ENCODE assay signal across 18 cellular contexts in the genomic region with DNA sequence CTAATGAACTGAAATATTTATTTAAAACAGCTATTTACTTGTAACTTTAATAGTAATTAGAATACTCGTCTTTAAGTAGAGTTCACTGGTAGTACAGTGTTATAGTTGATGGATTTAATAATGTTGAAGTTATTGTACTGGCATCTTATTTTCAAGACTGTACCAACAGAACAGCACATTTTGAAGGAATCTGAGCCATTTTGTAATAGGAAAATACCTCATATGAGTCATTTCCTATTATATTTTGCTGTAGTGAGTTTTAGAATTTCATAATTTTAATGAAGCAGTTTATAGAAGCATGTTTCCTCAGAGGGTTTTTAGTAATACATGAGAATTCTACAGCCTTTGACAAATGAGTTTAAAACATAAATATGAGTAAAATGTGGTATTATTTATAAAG.
DNase-seq lines count a peak whose midpoint lies in the region; ATAC-seq and TF ChIP-seq lines count a peak whose summit lies in the region.
"Had no signal": no experiment of that assay in that cellular context is flagged by ENCODE, and none has a peak within 500 bp of the region (broad histone marks: within the 10 kb centered on the region; RNA-seq: fewer than 3 reads in every experiment).

No MANE protein-coding gene starts in this region.

- H3K9me2 ChIP-seq in GM23248 (ENCODE audit: insufficient read depth) = no peaks in the 10 kb centered on the region
- H3K9me2 ChIP-seq in SK-N-SH = no peaks in the 10 kb centered on the region

- H3K4me1 ChIP-seq in GM23248 (ENCODE audit: insufficient read depth) (peaks cover 26% of the 10 kb centered on the region), SK-N-SH (ENCODE audit: control insufficient read depth in 1 of 2, insufficient read depth in 2 of 2, low read depth in 1 of 2, low read length in 1 of 2) (peaks cover 0 to 8% of the 10 kb centered on the region in 2 experiments; a peak in 2 of 4 replicates), fibroblast of lung (ENCODE audit: control insufficient read depth, extremely low read depth, insufficient read depth, low read length) (no peaks in the 10 kb centered on the region)
- H3K4me1 ChIP-seq: gastroesophageal sphincter had no signal

- H3K79me2 ChIP-seq in GM23248 (ENCODE audit: insufficient read depth) = no peaks in the 10 kb centered on the region
- no peaks in the 10 kb centered on the region for H3K79me2 ChIP-seq in SK-N-SH (ENCODE audit: insufficient read depth)
- no peaks in the 10 kb centered on the region for H3K79me2 ChIP-seq in fibroblast of lung (ENCODE audit: control insufficient read depth, insufficient read depth, low read length)

- H3K9ac ChIP-seq in GM23248 (no peak overlapping the region), SK-N-SH (no peak overlapping the region), fibroblast of lung (ENCODE audit: insufficient read depth, low read length) (no peak overlapping the region)

- no peak overlapping the region for H3K4me3 ChIP-seq in GM23248
- no peak overlapping the region for H3K4me3 ChIP-seq in SK-N-SH (ENCODE audit: low read depth in 2 of 2, low read length in 1 of 2)
- H3K4me3 ChIP-seq in fibroblast of lung (replicated peaks in 1 of 4; ENCODE audit: control extremely low read depth in 1 of 4, insufficient read depth in 1 of 4, low read depth in 3 of 4, low read length in 4 of 4) = no peak overlapping the region
- H3K4me3 ChIP-seq in skeletal muscle cell (ENCODE audit: low read depth, low read length) = no peak overlapping the region
- no peak overlapping the region for H3K4me3 ChIP-seq in dorsolateral prefrontal cortex
- H3K4me3 ChIP-seq: gastroesophageal sphincter, MG63 had no signal

- no peak overlapping the region for H3K27ac ChIP-seq in GM23248
- H3K27ac ChIP-seq in SK-N-SH (ENCODE audit: low read depth in 2 of 2, low read length in 1 of 2) = peak overlapping the region in 1 of 2 experiments; percentile 56; a peak in 2 of 4 replicates
- H3K27ac ChIP-seq in fibroblast of lung (ENCODE audit: insufficient read depth, low read length) = no peak overlapping the region
- no peak overlapping the region for H3K27ac ChIP-seq in dorsolateral prefrontal cortex
- H3K27ac ChIP-seq: gastroesophageal sphincter, WERI-Rb-1 had no signal

- POLR2A ChIA-PET in SK-N-SH (lab: Yijun Ruan, JAX) = no interaction called here

- WGBS in GM23248 (ENCODE audit: low coverage in 1 of 2, low lambda C conversion rate in 2 of 2, missing lambda C conversion rate in 2 of 2), 2 experiments = 23 to 51% methylated on average over 1 of the region's 1 CpG
- WGBS in SK-N-SH (ENCODE audit: low lambda C conversion rate) = 13% methylated on average over 1 of the region's 1 CpG

- TF ChIP-seq EP300 in SK-N-SH (IDR thresholded peaks at IDR 0.05; ENCODE audit: borderline replicate concordance in 1 of 2, low read depth in 1 of 2, low read length in 1 of 2) = no peak; a peak in 1 of 4 replicates

- no peak for TF ChIP-seq RAD21 in SK-N-SH (IDR thresholded peaks at IDR 0.05; ENCODE audit: low read length)

- CTCF ChIA-PET in SK-N-SH (lab: Yijun Ruan, JAX) = no interaction called here

- in situ Hi-C loops in GM23248 (cut with MboI) = no loop called here

- H3K4me2 ChIP-seq in GM23248 (ENCODE audit: unreplicated experiment) (peak overlapping the region; percentile 28), SK-N-SH (peak overlapping the region; percentile 18; the same call in 1 of the 2 replicates), fibroblast of lung (ENCODE audit: extremely low read depth, insufficient read depth, low read length) (peak overlapping the region; percentile 18)

- H3F3A ChIP-seq in GM23248 (ENCODE audit: insufficient read depth) (peaks cover 11% of the 10 kb centered on the region; the same call in 1 of the 2 replicates), SK-N-SH (replicated peaks; ENCODE audit: insufficient read depth) (peaks cover 9% of the 10 kb centered on the region)

- H3K9me3 ChIP-seq in GM23248 (ENCODE audit: low read depth) (no peaks in the 10 kb centered on the region), SK-N-SH (no peaks in the 10 kb centered on the region), fibroblast of lung (ENCODE audit: control insufficient read depth, insufficient read depth, low read depth, low read length) (no peaks in the 10 kb centered on the region)
- H3K9me3 ChIP-seq: gastroesophageal sphincter, MG63 had no signal

- H2AFZ ChIP-seq in GM23248 = no peak overlapping the region
- peak overlapping the region; percentile 44; the same call in 1 of the 2 replicates for H2AFZ ChIP-seq in SK-N-SH (ENCODE audit: low read depth)
- no peak overlapping the region for H2AFZ ChIP-seq in fibroblast of lung (ENCODE audit: low read length)

- intact Hi-C loops in dorsolateral prefrontal cortex (cut with DNase I) = no loop called here

- DNase-seq in GM23248 (peak; percentile 70), SK-N-SH (no peak), fibroblast of lung (ENCODE audit: low read depth in 2 of 2) (peak; percentile 46 to 72), skeletal muscle cell (ENCODE audit: low read depth) (peak; percentile 14), omental fat pad (ENCODE audit: low spot score) (no peak), dorsolateral prefrontal cortex (no peak), kidney glomerular epithelial cell (lab: John Stamatoyannopoulos, UW) (no peak)
- DNase-seq: amygdala; DMS53; MG63; NCI-H2081; right cardiac atrium; stimulated activated CD4-positive, alpha-beta T cell treated with anti-CD3 and anti-CD28 coated beads, Interleukin-2, amount 100 ng/mL, for 24 hours; T-cell; WERI-Rb-1 had no signal

- no peak for TF ChIP-seq CTCF in SK-N-SH (IDR thresholded peaks at IDR 0.05)
- no peak for TF ChIP-seq CTCF in fibroblast of lung (conservative IDR thresholded peaks at IDR 0.05 in 1 of 2, IDR thresholded peaks at IDR 0.05 in 1 of 2; ENCODE audit: low read depth in 1 of 2, low read length in 2 of 2)
- TF ChIP-seq CTCF in omental fat pad (IDR thresholded peaks at IDR 0.05) = no peak
- TF ChIP-seq CTCF in dorsolateral prefrontal cortex (IDR thresholded peaks at IDR 0.05 in 54 of 56, conservative IDR thresholded peaks at IDR 0.05 in 2 of 56; ENCODE audit: low read depth in 1 of 56, partially characterized antibody in 56 of 56) = no peak

- H3K36me3 ChIP-seq in GM23248 (ENCODE audit: low read depth) (no peaks in the 10 kb centered on the region), SK-N-SH (replicated peaks in 1 of 2; ENCODE audit: control insufficient read depth in 1 of 2, insufficient read depth in 2 of 2, low read length in 1 of 2) (no peaks in the 10 kb centered on the region), fibroblast of lung (ENCODE audit: control insufficient read depth, insufficient read depth, low read length) (no peaks in the 10 kb centered on the region)
- H3K36me3 ChIP-seq: gastroesophageal sphincter, MG63, WERI-Rb-1 had no signal

- H4K20me1 ChIP-seq in GM23248 (ENCODE audit: insufficient read depth) (no peaks in the 10 kb centered on the region), SK-N-SH (ENCODE audit: insufficient read depth) (no peaks in the 10 kb centered on the region), fibroblast of lung (ENCODE audit: control insufficient read depth, extremely low read depth, insufficient read depth, low read length) (no peaks in the 10 kb centered on the region)

- ATAC-seq in HG02938 (IDR thresholded peaks at IDR 0.05; ENCODE audit: unreplicated experiment) = no peak
- ATAC-seq in omental fat pad (ENCODE audit: low FRiP score) = no peak
- ATAC-seq: activated T-helper 17 cell treated with anti-CD3 and anti-CD28 coated beads, Interleukin-2, amount 50 U/mL, for 72 hours; gastroesophageal sphincter; right cardiac atrium; T-cell had no signal

- no peaks in the 10 kb centered on the region for H3K27me3 ChIP-seq in GM23248 (replicated peaks; ENCODE audit: insufficient read depth)
- no peaks in the 10 kb centered on the region for H3K27me3 ChIP-seq in SK-N-SH (ENCODE audit: insufficient read depth)
- H3K27me3 ChIP-seq in fibroblast of lung (ENCODE audit: control insufficient read depth, insufficient read depth, low read length) = no peaks in the 10 kb centered on the region
- H3K27me3 ChIP-seq in dorsolateral prefrontal cortex = no peaks in the 10 kb centered on the region
- H3K27me3 ChIP-seq: gastroesophageal sphincter, MG63 had no signal

TF ChIP-seq in SK-N-SH, 30 proteins besides CTCF, POLR2A, EP300 and RAD21:
- no peak for TF ChIP-seq RFX5 (IDR thresholded peaks at IDR 0.05; ENCODE audit: low read length)
- TF ChIP-seq TCF12 (IDR thresholded peaks at IDR 0.05) = peak; percentile 49
- TF ChIP-seq JUND (IDR thresholded peaks at IDR 0.05) = peak; percentile 51; the same call in 1 of the 2 replicates
- peak; percentile 64; the same call in 1 of the 2 replicates for TF ChIP-seq FOSL2 (IDR thresholded peaks at IDR 0.05; ENCODE audit: borderline replicate concordance, low read depth)
- 0 out of 2 replicates have a peak, but pooled peaks have one; percentile 14 for TF ChIP-seq TEAD4 (IDR thresholded peaks at IDR 0.05; ENCODE audit: borderline replicate concordance, insufficient read depth)
- TF ChIP-seq, protein P1, sequence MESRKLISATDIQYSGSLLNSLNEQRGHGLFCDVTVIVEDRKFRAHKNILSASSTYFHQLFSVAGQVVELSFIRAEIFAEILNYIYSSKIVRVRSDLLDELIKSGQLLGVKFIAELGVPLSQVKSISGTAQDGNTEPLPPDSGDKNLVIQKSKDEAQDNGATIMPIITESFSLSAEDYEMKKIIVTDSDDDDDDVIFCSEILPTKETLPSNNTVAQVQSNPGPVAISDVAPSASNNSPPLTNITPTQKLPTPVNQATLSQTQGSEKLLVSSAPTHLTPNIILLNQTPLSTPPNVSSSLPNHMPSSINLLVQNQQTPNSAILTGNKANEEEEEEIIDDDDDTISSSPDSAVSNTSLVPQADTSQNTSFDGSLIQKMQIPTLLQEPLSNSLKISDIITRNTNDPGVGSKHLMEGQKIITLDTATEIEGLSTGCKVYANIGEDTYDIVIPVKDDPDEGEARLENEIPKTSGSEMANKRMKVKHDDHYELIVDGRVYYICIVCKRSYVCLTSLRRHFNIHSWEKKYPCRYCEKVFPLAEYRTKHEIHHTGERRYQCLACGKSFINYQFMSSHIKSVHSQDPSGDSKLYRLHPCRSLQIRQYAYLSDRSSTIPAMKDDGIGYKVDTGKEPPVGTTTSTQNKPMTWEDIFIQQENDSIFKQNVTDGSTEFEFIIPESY (IDR thresholded peaks at IDR 0.05; ENCODE audit: borderline replicate concordance, low read depth) = no peak

Comparison
In these comparisons a context has a peak if more than half of its experiments do, and no peak if none do; other contexts are left out.
1. DNase-seq: peak in GM23248 (single experiment), fibroblast of lung (2 of 2) and skeletal muscle cell (single experiment); none in SK-N-SH (single experiment), omental fat pad (single experiment), dorsolateral prefrontal cortex (0 of 10) and kidney glomerular epithelial cell (single experiment).
2. Peak in every context shown above with its lines, with median percentiles within 50 percentile points of each other: H3K4me2 ChIP-seq.